Comparison of ENCODE assay signal across 8 cellular contexts in the genomic region with DNA sequence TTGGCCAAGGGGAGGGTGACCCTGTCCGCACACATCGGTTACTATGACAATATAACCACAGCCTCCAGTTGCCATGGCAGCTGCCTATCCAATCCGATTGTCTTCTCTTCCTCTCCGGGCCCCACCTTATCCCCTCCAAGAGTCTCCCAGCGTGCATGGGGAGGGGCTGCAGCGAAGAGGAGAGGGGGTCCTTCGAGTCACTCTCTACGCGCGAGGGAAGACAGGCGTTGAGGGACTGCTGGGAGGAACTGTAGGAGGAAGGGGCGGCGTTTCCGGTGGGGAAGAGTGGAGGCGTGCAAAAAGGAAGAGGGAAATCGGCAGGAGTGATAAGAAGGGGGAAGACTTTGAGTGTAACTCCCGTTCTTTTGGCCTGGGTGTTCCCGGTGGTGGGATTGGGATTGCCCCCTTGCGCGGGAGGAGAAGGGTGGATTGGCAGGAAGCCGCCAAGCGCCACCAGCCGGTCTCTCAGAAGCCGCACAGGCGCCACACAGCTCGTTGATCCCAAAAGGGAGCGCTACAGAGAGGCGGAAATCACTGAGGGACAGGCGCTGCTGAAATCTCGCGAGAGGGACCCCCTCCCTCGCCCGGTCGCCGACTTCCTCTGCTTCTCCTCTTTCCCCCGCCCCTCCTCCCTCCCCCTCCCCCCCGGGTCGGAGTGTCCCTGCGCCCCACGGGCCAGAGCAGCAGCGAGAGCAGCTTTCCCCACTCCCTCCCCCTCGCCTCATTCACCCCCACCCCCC. TPM values are rescaled to one million over a fixed set of nuclear protein-coding genes. Genes with fewer than 3 reads are reported as not detected.
DNase-seq lines count a peak whose midpoint lies in the region; ATAC-seq and TF ChIP-seq lines count a peak whose summit lies in the region.

No MANE protein-coding gene starts in this region.

- DNase-seq in BE2C (peak; percentile 99), NCI-H526 (lab: John Stamatoyannopoulos, UW) (peak; percentile 100), coronary artery (ENCODE audit: low spot score) (peak; percentile 99), left colon (peak; percentile 98)
- peak; percentile 97 for DNase-seq in activated CD4-positive, alpha-beta T cell treated with anti-CD3 and anti-CD28 coated beads, Interleukin-2, amount 10 ng/mL, durations not matched to agents 24 days and 14 days
- peak; percentile 97 to 98 for DNase-seq in stimulated activated CD4-positive, alpha-beta T cell treated with anti-CD3 and anti-CD28 coated beads, Interleukin-1b, Interleukin-23, amount 100 ng/mL, for 4 hours (ENCODE audit: low read depth in 2 of 2)

- no peaks in the 10 kb centered on the region for H3K27me3 Mint-ChIP-seq in activated CD4-positive, alpha-beta T cell treated with anti-CD3 and anti-CD28 coated beads, Interleukin-2, amount 10 ng/mL, durations not matched to agents 24 days and 14 days

- H3K9me3 Mint-ChIP-seq in activated CD4-positive, alpha-beta T cell treated with anti-CD3 and anti-CD28 coated beads, Interleukin-2, amount 10 ng/mL, durations not matched to agents 24 days and 14 days = no peaks in the 10 kb centered on the region

- H3K36me3 Mint-ChIP-seq in activated CD4-positive, alpha-beta T cell treated with anti-CD3 and anti-CD28 coated beads, Interleukin-2, amount 10 ng/mL, durations not matched to agents 24 days and 14 days (ENCODE audit: low read depth) = peaks cover 13% of the 10 kb centered on the region

- peaks cover 3% of the 10 kb centered on the region; the same call in 1 of the 2 replicates for H3K36me3 ChIP-seq in BE2C

- peak overlapping the region; percentile 75 for H3K4me3 ChIP-seq in BE2C (ENCODE audit: low read depth, low read length)
- peak overlapping the region; percentile 89 for H3K4me3 ChIP-seq in coronary artery

- no peaks in the 10 kb centered on the region for H3K4me1 ChIP-seq in BE2C

- ATAC-seq in GM19324 (IDR thresholded peaks at IDR 0.05; ENCODE audit: low FRiP score, unreplicated experiment) (peak; percentile 47), HG03469 (IDR thresholded peaks at IDR 0.05; ENCODE audit: unreplicated experiment) (peak; percentile 39), left colon (peak; percentile 64)

- peaks cover 29% of the 10 kb centered on the region for H3K4me1 Mint-ChIP-seq in activated CD4-positive, alpha-beta T cell treated with anti-CD3 and anti-CD28 coated beads, Interleukin-2, amount 10 ng/mL, durations not matched to agents 24 days and 14 days

- peak overlapping the region; percentile 100 for H3K27ac Mint-ChIP-seq in activated CD4-positive, alpha-beta T cell treated with anti-CD3 and anti-CD28 coated beads, Interleukin-2, amount 10 ng/mL, durations not matched to agents 24 days and 14 days

- peak overlapping the region; percentile 92 for H3K4me3 Mint-ChIP-seq in activated CD4-positive, alpha-beta T cell treated with anti-CD3 and anti-CD28 coated beads, Interleukin-2, amount 10 ng/mL, durations not matched to agents 24 days and 14 days

- TF ChIP-seq CTCF in BE2C (IDR thresholded peaks at IDR 0.05; ENCODE audit: low read depth, low read length) = no peak
- no peak for TF ChIP-seq CTCF in coronary artery (IDR thresholded peaks at IDR 0.05)

- H3K9me3 ChIP-seq in BE2C = no peaks in the 10 kb centered on the region

- peak overlapping the region; percentile 93 to 98 for H3K27ac ChIP-seq in coronary artery

- intact Hi-C loops in activated CD4-positive, alpha-beta T cell treated with anti-CD3 and anti-CD28 coated beads, Interleukin-2, amount 10 ng/mL, durations not matched to agents 24 days and 14 days (cut with micrococcal nuclease) = loop anchor here (1.0 to 10.0 kb wide), 12 partner anchors 151 to 1283 kb away; a partner anchor contains a TSS
- intact Hi-C loops in left colon (cut with DNase I, micrococcal nuclease) = loop anchor here in 1 of 2 donors (5.0 kb wide), 1 partner anchor 150 kb away; no protein-coding TSS in a partner anchor

- no peaks in the 10 kb centered on the region for H3K27me3 ChIP-seq in BE2C

RNA-seq across cellular contexts. Expression of a gene that starts 0.4 kb away (rescaled TPM):
- polyA plus RNA-seq in BE2C (2012; ENCODE audit: insufficient read depth, insufficient read length, low read depth) = 46.9 TPM
- total RNA-seq in activated CD4-positive, alpha-beta T cell treated with anti-CD3 and anti-CD28 coated beads, Interleukin-2, amount 10 ng/mL, durations not matched to agents 24 days and 14 days = 78.4 and 79.8 TPM in 2 replicates
- 10 to 100 TPM; 53.4 to 56.3 TPM for total RNA-seq in left colon

RNA-seq across cellular contexts. Expression of a gene that starts 53.7 kb away (rescaled TPM):
- 42.4 TPM for polyA plus RNA-seq in BE2C (2012; ENCODE audit: insufficient read depth, insufficient read length, low read depth)
- not detected in 2 replicates for total RNA-seq in activated CD4-positive, alpha-beta T cell treated with anti-CD3 and anti-CD28 coated beads, Interleukin-2, amount 10 ng/mL, durations not matched to agents 24 days and 14 days
- under 1 TPM; 0.18 to 0.84 TPM for total RNA-seq in left colon

Comparison
In these comparisons a context has a peak if more than half of its experiments do, and no peak if none do; other contexts are left out.
1. Peak in every context shown above with its lines: DNase-seq, ATAC-seq, H3K4me3 ChIP-seq and H3K27ac ChIP-seq.